In the genomic region with DNA sequence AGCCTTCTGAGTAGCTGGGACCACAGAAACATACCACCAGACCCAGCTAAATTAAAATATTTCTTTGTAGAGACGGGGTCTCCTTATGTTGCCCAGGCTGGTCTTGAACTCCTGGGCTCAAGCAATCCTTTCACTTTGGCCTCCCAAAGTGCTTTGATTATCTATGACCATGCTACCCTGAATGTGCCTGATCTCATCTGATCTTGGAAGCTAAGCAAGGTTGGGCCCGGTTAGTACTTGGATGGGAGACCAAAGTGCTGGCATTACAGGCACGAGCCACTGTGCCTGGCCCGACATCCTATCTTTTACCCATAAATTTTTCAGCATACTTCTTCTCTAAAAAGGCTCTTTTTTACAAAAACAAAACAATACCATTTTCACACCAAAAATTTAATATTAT, we compare ENCODE assay signal across 1 cellular context.
TF ChIP-seq lines count a peak whose summit lies in the region.

No MANE protein-coding gene starts in this region.

TF ChIP-seq in H1, 55 proteins besides CTCF, POLR2A, EP300 and RAD21:
- TF ChIP-seq EGR1 (IDR thresholded peaks at IDR 0.05; ENCODE audit: borderline replicate concordance, low read depth, low read length) (no peak), TBP (IDR thresholded peaks at IDR 0.05; ENCODE audit: low read depth, low read length) (peak; percentile 92), EZH2 (IDR thresholded peaks at IDR 0.05; ENCODE audit: low read depth, low read length, severe bottlenecking) (no peak)
